ENCODE assay signal across 30 cellular contexts in genomic region chr4:77795339-77795738, GRCh38. TPM values are rescaled to one million over a fixed set of nuclear protein-coding genes. Genes with fewer than 3 reads are reported as not detected.
DNase-seq lines count a peak whose midpoint lies in the region; ATAC-seq and TF ChIP-seq lines count a peak whose summit lies in the region.
"Had no signal": no experiment of that assay in that cellular context is flagged by ENCODE, and none has a peak within 500 bp of the region (broad histone marks: within the 10 kb centered on the region; RNA-seq: fewer than 3 reads in every experiment).

No MANE protein-coding gene starts in this region.

- no peak overlapping the region for H3K4me3 Mint-ChIP-seq in activated T-helper 1 cell treated with anti-CD3 and anti-CD28 coated beads, Interleukin-12 subunit alpha, Interleukin-12 subunit beta, Interleukin-2, Interleukin-4 antibody, amounts not matched to agents 30 ng/mL and 10 ng/mL and 1 ng/mL, durations not matched to agents 14 hours and 24 hours and 36 hours
- peak overlapping the region in 7 of 10 donors; percentile 23 to 70 (median 44) for H3K4me3 Mint-ChIP-seq in naive thymus-derived CD8-positive, alpha-beta T cell
- H3K4me3 Mint-ChIP-seq: activated CD4-positive, alpha-beta T cell treated with anti-CD3 and anti-CD28 coated beads for 36 hours; brain; T-helper 1 cell treated with Interleukin-12 subunit alpha and Interleukin-12 subunit beta and Interleukin-4 antibody, amounts not matched to agents 30 μg/mL and 1 μg/mL, for 36 hours had no signal

- H3K4me3 ChIP-seq in HEK293 (ENCODE audit: low read depth, low read length) = no peak overlapping the region
- H3K4me3 ChIP-seq: BLaER1 treated with 17β-estradiol and CSF1 and Interleukin-3, amounts not matched to agents 10 nM and 100 nM; MG63; ovary; thoracic aorta; vagina had no signal

- H3K27me3 Mint-ChIP-seq in activated T-helper 1 cell treated with anti-CD3 and anti-CD28 coated beads, Interleukin-12 subunit alpha, Interleukin-12 subunit beta, Interleukin-2, Interleukin-4 antibody, amounts not matched to agents 30 ng/mL and 10 ng/mL and 1 ng/mL, durations not matched to agents 14 hours and 24 hours and 36 hours (ENCODE audit: insufficient read depth) = no peaks in the 10 kb centered on the region
- no peaks in the 10 kb centered on the region for H3K27me3 Mint-ChIP-seq in naive thymus-derived CD8-positive, alpha-beta T cell
- H3K27me3 Mint-ChIP-seq: activated CD4-positive, alpha-beta T cell treated with anti-CD3 and anti-CD28 coated beads for 36 hours; naive B cell had no signal

- peak in 1 of 2 donors; percentile 20 for ATAC-seq in naive thymus-derived CD8-positive, alpha-beta T cell
- no peak for ATAC-seq in HG03460 (IDR thresholded peaks at IDR 0.05; ENCODE audit: unreplicated experiment)
- ATAC-seq: activated CD4-positive, alpha-beta T cell treated with anti-CD3 and anti-CD28 coated beads for 36 hours; left colon; right cardiac atrium; stimulated activated naive CD8-positive, alpha-beta T cell treated with anti-CD3 and anti-CD28 coated beads, Interleukin-15, Interleukin-2, amounts not matched to agents 100 U/mL and 50 U/mL, for 24 hours had no signal

- no peaks in the 10 kb centered on the region for H3K36me3 ChIP-seq in HEK293 (ENCODE audit: control insufficient read depth in 2 of 2, insufficient read depth in 1 of 2, low read length in 2 of 2)
- H3K36me3 ChIP-seq: MG63, ovary, thoracic aorta, vagina had no signal

- H3K27ac ChIP-seq in HEK293 (ENCODE audit: extremely low read depth, low read depth, low read length) = no peak overlapping the region
- H3K27ac ChIP-seq: BLaER1 treated with 17β-estradiol and CSF1 and Interleukin-3, amounts not matched to agents 10 nM and 100 nM; ovary; thoracic aorta; vagina had no signal

- intact Hi-C loops in activated T-helper 1 cell treated with anti-CD3 and anti-CD28 coated beads, Interleukin-12 subunit alpha, Interleukin-12 subunit beta, Interleukin-2, Interleukin-4 antibody, amounts not matched to agents 30 ng/mL and 10 ng/mL and 1 ng/mL, durations not matched to agents 14 hours and 24 hours and 36 hours (cut with micrococcal nuclease) = no loop called here

- TF ChIP-seq CTCF in HEK293 (tag by site-specific recombination; IDR thresholded peaks at IDR 0.05) = no peak

- CTCF ChIA-PET in HEK293 (lab: Yijun Ruan, JAX) = no interaction called here

- H3K36me3 Mint-ChIP-seq in activated T-helper 1 cell treated with anti-CD3 and anti-CD28 coated beads, Interleukin-12 subunit alpha, Interleukin-12 subunit beta, Interleukin-2, Interleukin-4 antibody, amounts not matched to agents 30 ng/mL and 10 ng/mL and 1 ng/mL, durations not matched to agents 14 hours and 24 hours and 36 hours (ENCODE audit: low read depth) = peaks cover 37% of the 10 kb centered on the region
- peaks cover 10 to 40% (median 25%) of the 10 kb centered on the region in 3 donors for H3K36me3 Mint-ChIP-seq in naive thymus-derived CD8-positive, alpha-beta T cell

- 0 out of 2 replicates have a peak, but pooled peaks cover 2% of the 10 kb centered on the region for H3K4me1 ChIP-seq in HEK293 (ENCODE audit: control insufficient read depth, insufficient read depth, low read length)

- H3K4me1 Mint-ChIP-seq in activated T-helper 1 cell treated with anti-CD3 and anti-CD28 coated beads, Interleukin-12 subunit alpha, Interleukin-12 subunit beta, Interleukin-2, Interleukin-4 antibody, amounts not matched to agents 30 ng/mL and 10 ng/mL and 1 ng/mL, durations not matched to agents 14 hours and 24 hours and 36 hours (ENCODE audit: low read depth) = peaks cover 22% of the 10 kb centered on the region
- H3K4me1 Mint-ChIP-seq in naive thymus-derived CD8-positive, alpha-beta T cell = peaks cover 32 to 94% (median 66%) of the 10 kb centered on the region in 4 donors

- peaks cover 21% of the 10 kb centered on the region for H3K9me3 Mint-ChIP-seq in activated T-helper 1 cell treated with anti-CD3 and anti-CD28 coated beads, Interleukin-12 subunit alpha, Interleukin-12 subunit beta, Interleukin-2, Interleukin-4 antibody, amounts not matched to agents 30 ng/mL and 10 ng/mL and 1 ng/mL, durations not matched to agents 14 hours and 24 hours and 36 hours
- peaks cover 0 to 11% (median 0%) of the 10 kb centered on the region in 9 donors for H3K9me3 Mint-ChIP-seq in naive thymus-derived CD8-positive, alpha-beta T cell

- H3K9me3 ChIP-seq in HEK293 (ENCODE audit: control insufficient read depth, insufficient read depth, low read depth, low read length) = no peaks in the 10 kb centered on the region
- H3K9me3 ChIP-seq: MG63, ovary, thoracic aorta, vagina had no signal

- POLR2A ChIA-PET in HEK293 (lab: Yijun Ruan, JAX) = no interaction called here
- POLR2A ChIA-PET in naive thymus-derived CD8-positive, alpha-beta T cell (lab: Charles Lee) = interaction anchor here (1.8 kb wide), 1 partner anchor 67 kb away, joined by 7 read pairs; the partner anchor contains the start of gene MRPL1

- peak; percentile 36 for DNase-seq in CD1c-positive myeloid dendritic cell (ENCODE audit: extremely low spot score)
- no peak for DNase-seq in activated T-helper 1 cell treated with anti-CD3 and anti-CD28 coated beads, Interleukin-12 subunit alpha, Interleukin-12 subunit beta, Interleukin-2, Interleukin-4 antibody, amounts not matched to agents 30 ng/mL and 10 ng/mL and 1 ng/mL, durations not matched to agents 14 hours and 24 hours and 36 hours (ENCODE audit: low spot score)
- DNase-seq in naive thymus-derived CD8-positive, alpha-beta T cell = no peak
- DNase-seq in NK-92 (lab: John Stamatoyannopoulos, UW; ENCODE audit: unreplicated experiment) = no peak
- no peak for DNase-seq in NCI-H82 (lab: John Stamatoyannopoulos, UW)
- DNase-seq in cerebellar nuclear complex (lab: John Stamatoyannopoulos, UW) = no peak
- DNase-seq: activated CD4-positive, alpha-beta T cell treated with anti-CD3 and anti-CD28 coated beads for 36 hours; effector CD8-positive, alpha-beta T cell; EL; foreskin melanocyte; HCEC 1CT; left colon; mesendoderm; MG63; naive B cell; NCI-H1694; NCI-H2171 treated with DMSO at 0.1 percent for 48 hours; NCI-H524 treated with DMSO at 0.1 percent for 48 hours; ovary; right cardiac atrium; stimulated activated CD4-positive, alpha-beta T cell treated with anti-CD3 and anti-CD28 coated beads, Interleukin-4, amount 100 ng/mL, for 4 hours; stimulated activated naive CD8-positive, alpha-beta T cell treated with anti-CD3 and anti-CD28 coated beads, Interleukin-15, Interleukin-2, amounts not matched to agents 100 U/mL and 50 U/mL, for 24 hours had no signal

- H3K27ac Mint-ChIP-seq in activated T-helper 1 cell treated with anti-CD3 and anti-CD28 coated beads, Interleukin-12 subunit alpha, Interleukin-12 subunit beta, Interleukin-2, Interleukin-4 antibody, amounts not matched to agents 30 ng/mL and 10 ng/mL and 1 ng/mL, durations not matched to agents 14 hours and 24 hours and 36 hours = peak overlapping the region; percentile 81
- H3K27ac Mint-ChIP-seq in naive thymus-derived CD8-positive, alpha-beta T cell = peak overlapping the region; percentile 21 to 93 (median 74)
- H3K27ac Mint-ChIP-seq: activated CD4-positive, alpha-beta T cell treated with anti-CD3 and anti-CD28 coated beads for 36 hours; activated T-helper 2 cell treated with anti-CD3 and anti-CD28 coated beads, Interferon-gamma antibody, Interleukin-2, Interleukin-4, amounts not matched to agents 10 μg/mL and 5 μg/mL and 100 μg/mL, durations not matched to agents 14 hours and 24 hours and 36 hours; T-helper 1 cell treated with Interleukin-12 subunit alpha and Interleukin-12 subunit beta and Interleukin-4 antibody, amounts not matched to agents 30 μg/mL and 1 μg/mL, for 36 hours had no signal

TF ChIP-seq in HEK293, 187 proteins besides CTCF, POLR2A, EP300 and RAD21:
- TF ChIP-seq SETDB1 (IDR thresholded peaks at IDR 0.05; ENCODE audit: insufficient read length, low read length) (peak; percentile 46), SCRT1 (tag by site-specific recombination; IDR thresholded peaks at IDR 0.05; ENCODE audit: borderline replicate concordance) (no peak)
TF ChIP-seq in HEK293: peak in this region for 1.

RNA-seq across cellular contexts. Expression of gene CNOT6L, which starts 23.8 kb away (rescaled TPM):
- total RNA-seq in activated T-helper 1 cell treated with anti-CD3 and anti-CD28 coated beads, Interleukin-12 subunit alpha, Interleukin-12 subunit beta, Interleukin-2, Interleukin-4 antibody, amounts not matched to agents 30 ng/mL and 10 ng/mL and 1 ng/mL, durations not matched to agents 14 hours and 24 hours and 36 hours = 119 and 121 TPM in 2 replicates
- total RNA-seq in naive thymus-derived CD8-positive, alpha-beta T cell = 100 to 1,000 TPM; 227 to 231 TPM
- 10 to 100 TPM; 58.3 to 61.5 (median 60.2) TPM for polyA plus RNA-seq in naive thymus-derived CD8-positive, alpha-beta T cell
